Comparison of ENCODE assay signal across 9 cellular contexts in genomic region chr6:9482030-9482731, GRCh38.
A peak's percentile ranks its signal among the peaks of the same experiment; 100 is the strongest.
DNase-seq lines count a peak whose midpoint lies in the region; ATAC-seq, FAIRE-seq and TF ChIP-seq lines count a peak whose summit lies in the region.
"Had no signal": no experiment of that assay in that cellular context is flagged by ENCODE, and none has a peak within 500 bp of the region (broad histone marks: within the 10 kb centered on the region; RNA-seq: fewer than 3 reads in every experiment).

No MANE protein-coding gene starts in this region.

- FAIRE-seq in astrocyte (lab: Jason Lieb, UNC), result peak; percentile 84
- FAIRE-seq in keratinocyte (lab: Jason Lieb, UNC), result peak; percentile 98

- H3K36me3 ChIP-seq in astrocyte (ENCODE audit: insufficient read depth, low read length) (no peaks in the 10 kb centered on the region), keratinocyte (ENCODE audit: control insufficient read depth in 2 of 2, extremely low read depth in 1 of 2, insufficient read depth in 2 of 2, low read length in 2 of 2) (no peaks in the 10 kb centered on the region)

- no peaks in the 10 kb centered on the region for H3K9me1 ChIP-seq in keratinocyte (ENCODE audit: control insufficient read depth, extremely low read depth, insufficient read depth, low read length)

- H4K20me1 ChIP-seq in astrocyte (ENCODE audit: insufficient read depth, low read length) (no peaks in the 10 kb centered on the region), keratinocyte (ENCODE audit: control insufficient read depth, extremely low read depth, insufficient read depth, low read length) (no peaks in the 10 kb centered on the region)

- H2AFZ ChIP-seq in astrocyte (ENCODE audit: low read depth, low read length) (no peak overlapping the region), keratinocyte (ENCODE audit: control insufficient read depth, low read length) (peak overlapping the region; percentile 75)

- peak overlapping the region; percentile 49 for H3K9ac ChIP-seq in astrocyte (ENCODE audit: low read length)
- peak overlapping the region; percentile 3 for H3K9ac ChIP-seq in keratinocyte (ENCODE audit: control insufficient read depth, extremely low read depth, insufficient read depth, low read length)

- no peaks in the 10 kb centered on the region for H3K36me3 Mint-ChIP-seq in astrocyte (ENCODE audit: low read depth, unreplicated experiment)

- no peaks in the 10 kb centered on the region for H3K27me3 Mint-ChIP-seq in astrocyte (ENCODE audit: low read depth, unreplicated experiment)

- H3K27ac ChIP-seq in astrocyte (ENCODE audit: low read depth, low read length) (peak overlapping the region; percentile 83), keratinocyte (ENCODE audit: control insufficient read depth, insufficient read depth, low read length) (peak overlapping the region; percentile 77)

- ATAC-seq in HG03565 (IDR thresholded peaks at IDR 0.05; ENCODE audit: unreplicated experiment), result peak; percentile 64

- H3K9me3 Mint-ChIP-seq in astrocyte (ENCODE audit: unreplicated experiment), result no peaks in the 10 kb centered on the region

- H3K4me2 ChIP-seq in astrocyte (ENCODE audit: low read length) (peak overlapping the region; percentile 72), keratinocyte (ENCODE audit: control insufficient read depth, extremely low read depth, insufficient read depth, low read depth, low read length) (peak overlapping the region; percentile 77)

- H3K27ac Mint-ChIP-seq in astrocyte (ENCODE audit: unreplicated experiment), result peak overlapping the region; percentile 95

- H3K4me1 Mint-ChIP-seq in astrocyte (ENCODE audit: low read depth, unreplicated experiment), result peaks cover 19% of the 10 kb centered on the region

- H3K4me3 Mint-ChIP-seq in astrocyte (ENCODE audit: unreplicated experiment), result no peak overlapping the region

- H3K27me3 ChIP-seq in astrocyte (ENCODE audit: insufficient read depth, low read length) (no peaks in the 10 kb centered on the region), keratinocyte (ENCODE audit: control insufficient read depth, extremely low read depth, insufficient read depth, low read length) (no peaks in the 10 kb centered on the region)

- no peaks in the 10 kb centered on the region for H3K79me2 ChIP-seq in astrocyte (ENCODE audit: insufficient read depth, low read length)
- no peaks in the 10 kb centered on the region for H3K79me2 ChIP-seq in keratinocyte (ENCODE audit: control insufficient read depth, insufficient read depth, low read length)

- H3K4me3 ChIP-seq in AG09309 (ENCODE audit: control insufficient read depth, low read depth, low read length) (no peak overlapping the region), astrocyte (ENCODE audit: insufficient read depth, low read depth, low read length) (peak overlapping the region; percentile 35), keratinocyte (ENCODE audit: control insufficient read depth in 2 of 3, extremely low read depth in 1 of 3, insufficient read depth in 2 of 3, low read depth in 1 of 3, low read length in 3 of 3) (peak overlapping the region; percentile 17 to 40 (median 34))

- dilution Hi-C loops in keratinocyte (cut with MboI; ENCODE audit: extremely low pct_ligation_motif_present, low sequenced_read_pairs), result no loop called here

- H3K9me3 ChIP-seq in astrocyte (ENCODE audit: insufficient read depth, low read depth, low read length), result no peaks in the 10 kb centered on the region
- H3K9me3 ChIP-seq in keratinocyte (ENCODE audit: control insufficient read depth, low read depth, low read length), result no peaks in the 10 kb centered on the region

- H3K4me1 ChIP-seq in astrocyte (ENCODE audit: insufficient read depth, low read length), result peaks cover 17% of the 10 kb centered on the region
- peaks cover 41% of the 10 kb centered on the region for H3K4me1 ChIP-seq in keratinocyte (ENCODE audit: control insufficient read depth, extremely low read depth, insufficient read depth, low read length)

- peak; percentile 84 for DNase-seq in AG09309 (ENCODE audit: low read depth)
- peak; percentile 97 for DNase-seq in astrocyte (ENCODE audit: low read depth)
- peak; percentile 67 for DNase-seq in keratinocyte (ENCODE audit: low read depth, low spot score)
- no peak for DNase-seq in NCI-H526 treated with DMSO at 0.1 percent for 48 hours (lab: John Stamatoyannopoulos, UW)
- DNase-seq in NCI-H524 treated with DMSO at 0.1 percent for 48 hours (lab: John Stamatoyannopoulos, UW), result no peak
- no peak for DNase-seq in cortex of kidney (lab: John Stamatoyannopoulos, UW)
- DNase-seq in SIG-M5 treated with dmso at 0.1 percent for 504 hours (lab: John Stamatoyannopoulos, UW; ENCODE audit: unreplicated experiment), result no peak
- DNase-seq: DMS79 treated with DMSO at 0.1 percent for 48 hours had no signal

- TF ChIP-seq CTCF in AG09309 (IDR thresholded peaks at IDR 0.05; ENCODE audit: control insufficient read depth, insufficient read depth, low read depth, low read length, missing control alignments), result no peak
- no peak for TF ChIP-seq CTCF in astrocyte (IDR thresholded peaks at IDR 0.05; ENCODE audit: insufficient read depth, low read depth, low read length)
- no peak for TF ChIP-seq CTCF in keratinocyte (optimal IDR thresholded peaks at IDR 0.05 in 1 of 3, IDR thresholded peaks at IDR 0.05 in 1 of 3, conservative IDR thresholded peaks at IDR 0.05 in 1 of 3; ENCODE audit: extremely low read depth in 1 of 3, insufficient read depth in 2 of 3, low read length in 3 of 3)

Comparison
In these comparisons a context has a peak if more than half of its experiments do, and no peak if none do; other contexts are left out.
1. DNase-seq: peak in AG09309 (single experiment), astrocyte (single experiment) and keratinocyte (single experiment); none in NCI-H526 treated with DMSO at 0.1 percent for 48 hours (single experiment), NCI-H524 treated with DMSO at 0.1 percent for 48 hours (single experiment), cortex of kidney (single experiment) and SIG-M5 treated with dmso at 0.1 percent for 504 hours (single experiment).